ENCODE assay signal across 8 cellular contexts in the genomic region with DNA sequence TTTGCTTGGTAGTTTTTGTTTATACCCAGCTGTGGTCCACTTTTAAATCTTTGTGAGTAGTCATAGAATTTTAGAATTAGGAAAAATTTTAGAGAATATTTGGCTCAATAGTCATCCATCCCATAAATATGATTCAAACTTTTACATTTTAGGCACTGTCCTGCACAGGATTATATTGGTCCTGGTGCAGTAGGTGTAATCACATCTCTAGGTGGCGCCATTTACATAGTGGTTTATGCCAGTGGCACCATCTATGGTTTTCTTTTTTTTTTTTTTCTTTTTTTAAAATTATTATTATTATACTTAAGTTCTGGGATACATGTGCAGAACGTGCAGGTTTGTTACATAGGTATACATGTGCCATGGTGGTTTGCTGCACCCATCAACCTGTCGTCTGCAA.
DNase-seq lines count a peak whose midpoint lies in the region; ATAC-seq and TF ChIP-seq lines count a peak whose summit lies in the region.

No MANE protein-coding gene starts in this region.

- WGBS in thyroid gland, 2 donors = 45 to 48% methylated on average over 3 of the region's 3 CpGs

- H3K9me2 ChIP-seq in PC-9 (ENCODE audit: insufficient read depth) = no peaks in the 10 kb centered on the region

- POLR2A ChIA-PET in PC-9 (lab: Charles Lee; ENCODE audit: unreplicated experiment) = no interaction called here

- no peaks in the 10 kb centered on the region for H4K20me1 ChIP-seq in PC-9 (ENCODE audit: insufficient read depth)

- no peak for TF ChIP-seq POLR2A in thyroid gland (IDR thresholded peaks at IDR 0.05)

- no TSS peak for BruUV-seq in PC-9 (replicated peaks; lab: Mats Ljungman, UMichigan)

- H3K36me3 ChIP-seq in PC-9 (ENCODE audit: low read depth) (no peaks in the 10 kb centered on the region), upper lobe of right lung (no peaks in the 10 kb centered on the region), thyroid gland (no peaks in the 10 kb centered on the region)

- intact Hi-C loops in PC-9 (cut with micrococcal nuclease; ENCODE audit: unreplicated experiment) (loop anchor here (1.0 to 2.0 kb wide), 2 partner anchors 204 to 350 kb away; no protein-coding TSS in a partner anchor), upper lobe of right lung (cut with DNase I) (no loop called here), thyroid gland (cut with DNase I) (no loop called here)

- H3K27ac ChIP-seq in PC-9 (no peak overlapping the region), foreskin keratinocyte (no peak overlapping the region), upper lobe of right lung (no peak overlapping the region), thyroid gland (no peak overlapping the region)

- H3K4me1 ChIP-seq in PC-9 (replicated peaks; ENCODE audit: insufficient read depth) (no peaks in the 10 kb centered on the region), foreskin keratinocyte (no peaks in the 10 kb centered on the region), upper lobe of right lung (no peaks in the 10 kb centered on the region), thyroid gland (no peaks in the 10 kb centered on the region)

- H3K27me3 ChIP-seq in PC-9 (ENCODE audit: insufficient read depth, low read depth) (no peaks in the 10 kb centered on the region), foreskin keratinocyte (no peaks in the 10 kb centered on the region), upper lobe of right lung (no peaks in the 10 kb centered on the region), thyroid gland (no peaks in the 10 kb centered on the region)

- H3K4me3 ChIP-seq in PC-9 = no peak overlapping the region
- H3K4me3 ChIP-seq in upper lobe of right lung = no peak overlapping the region
- no peak overlapping the region for H3K4me3 ChIP-seq in thyroid gland (replicated peaks in 1 of 3)

- H3K79me2 ChIP-seq in PC-9 (ENCODE audit: low read depth) = no peaks in the 10 kb centered on the region

- no peaks in the 10 kb centered on the region for H3K9me3 ChIP-seq in PC-9 (ENCODE audit: insufficient read depth, low read depth)
- H3K9me3 ChIP-seq in upper lobe of right lung = no peaks in the 10 kb centered on the region
- H3K9me3 ChIP-seq in thyroid gland = no peaks in the 10 kb centered on the region

- H3K4me2 ChIP-seq in PC-9 = no peak overlapping the region

- DNase-seq in NCI-H345 (lab: John Stamatoyannopoulos, UW) (peak; percentile 0), NCI-H345 treated with DMSO at 0.1 percent for 48 hours (lab: John Stamatoyannopoulos, UW; ENCODE audit: unreplicated experiment) (no peak), PC-9 (peak in 1 of 2 experiments; percentile 35), foreskin keratinocyte (peak; percentile 5 to 27), upper lobe of right lung (no peak), NCI-H510A (lab: John Stamatoyannopoulos, UW) (no peak), thyroid gland (no peak)

- CTCF ChIA-PET in PC-9 (lab: Charles Lee) = no interaction called here

- TF ChIP-seq CTCF in PC-9 (conservative IDR thresholded peaks at IDR 0.05) = peak; percentile 67
- peak; percentile 74 for TF ChIP-seq CTCF in foreskin keratinocyte (conservative IDR thresholded peaks at IDR 0.05)
- TF ChIP-seq CTCF in upper lobe of right lung (IDR thresholded peaks at IDR 0.05) = peak; percentile 58
- TF ChIP-seq CTCF in thyroid gland (IDR thresholded peaks at IDR 0.05) = peak in 1 of 6 experiments; percentile 34

- H2AFZ ChIP-seq in PC-9 = no peak overlapping the region

- H3F3A ChIP-seq in PC-9 (ENCODE audit: insufficient read depth, low read depth) = no peaks in the 10 kb centered on the region

- peak; percentile 59 for ATAC-seq in HG02852 (IDR thresholded peaks at IDR 0.05; ENCODE audit: unreplicated experiment)
- peak; percentile 83 for ATAC-seq in foreskin keratinocyte
- peak; percentile 68 for ATAC-seq in upper lobe of right lung

Comparison
In these comparisons a context has a peak if more than half of its experiments do, and no peak if none do; other contexts are left out.
1. DNase-seq: peak in NCI-H345 (single experiment) and foreskin keratinocyte (2 of 2); none in NCI-H345 treated with DMSO at 0.1 percent for 48 hours (single experiment), upper lobe of right lung (single experiment), NCI-H510A (single experiment) and thyroid gland (0 of 2).
2. Peak in every context shown above with its lines, with median percentiles within 50 percentile points of each other: ATAC-seq.